ENCODE assay signal across 8 cellular contexts in the genomic region with DNA sequence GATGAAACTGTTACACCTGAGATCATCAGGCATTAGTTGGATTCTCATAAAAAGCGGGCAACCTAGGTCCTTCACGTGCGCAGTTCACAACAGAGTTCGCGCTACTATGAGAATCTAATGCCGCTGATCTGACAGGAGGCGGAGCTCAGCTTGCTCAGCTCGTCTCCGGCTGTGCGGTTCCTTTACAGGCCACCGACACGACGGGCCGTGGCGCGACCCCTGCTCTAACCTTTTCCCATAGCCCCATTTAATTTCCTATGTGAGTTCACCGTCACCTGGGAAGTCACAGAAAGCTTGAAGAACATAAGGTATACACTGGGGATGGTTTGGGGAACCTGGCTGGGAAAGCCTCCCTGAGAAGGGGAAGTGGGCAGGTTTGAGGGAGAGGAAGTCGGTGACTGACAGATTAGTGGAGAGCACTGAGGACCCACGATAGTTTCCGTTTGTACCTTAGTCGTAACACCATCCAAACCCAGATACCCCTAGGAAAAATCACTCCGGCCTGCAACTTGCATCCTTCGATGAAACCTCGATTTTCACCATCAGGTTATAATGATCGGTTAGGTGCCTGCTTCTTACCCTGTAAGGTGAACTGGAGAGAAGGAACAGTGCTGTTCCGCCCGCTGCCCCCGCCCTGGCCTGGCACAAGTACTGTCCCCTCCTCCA. TPM values are rescaled to one million over a fixed set of nuclear protein-coding genes. Genes with fewer than 3 reads are reported as not detected.
DNase-seq lines count a peak whose midpoint lies in the region; ATAC-seq, FAIRE-seq and TF ChIP-seq lines count a peak whose summit lies in the region.

No MANE protein-coding gene starts in this region.

- no peak for TF ChIP-seq CTCF in WI38 (IDR thresholded peaks at IDR 0.05; ENCODE audit: low read depth, low read length)

- H3K23ac ChIP-seq in mesendoderm (ENCODE audit: low read length) = no peak overlapping the region

- H3K4me3 ChIP-seq in WI38 (ENCODE audit: low read depth, low read length) = peak overlapping the region; percentile 67
- H3K4me3 ChIP-seq in mesendoderm (ENCODE audit: low read length) = no peak overlapping the region

- no peak overlapping the region for H4K5ac ChIP-seq in mesendoderm (ENCODE audit: low read length)

- ATAC-seq in GM18868 (IDR thresholded peaks at IDR 0.05; ENCODE audit: unreplicated experiment) (peak; percentile 15), HG03442 (IDR thresholded peaks at IDR 0.05; ENCODE audit: unreplicated experiment) (peak; percentile 17)
- peak; percentile 20 for ATAC-seq in stimulated activated naive CD8-positive, alpha-beta T cell treated with anti-CD3 and anti-CD28 coated beads, Interleukin-15, Interleukin-2, amounts not matched to agents 100 U/mL and 50 U/mL, for 24 hours

- H3K4ac ChIP-seq in mesendoderm (ENCODE audit: low read depth, low read length) = no peak overlapping the region

- H3K27me3 ChIP-seq in mesendoderm (ENCODE audit: insufficient read depth, low read length, poor library complexity) = no peaks in the 10 kb centered on the region

- no peak overlapping the region for H3K27ac ChIP-seq in mesendoderm (ENCODE audit: low read depth, low read length)

- WGBS in mesendoderm (ENCODE audit: extremely low coverage, insufficient coverage, low lambda C conversion rate) = no CpG with 5 or more reads among the region's 28 CpGs

- DNase-seq in cerebellar cortex (ENCODE audit: low spot score) (peak; percentile 45), mesendoderm (no peak), NCI-H1694 (lab: John Stamatoyannopoulos, UW) (no peak), HTR-8/SVneo (ENCODE audit: insufficient read length, low spot score) (no peak)
- DNase-seq in stimulated activated naive CD8-positive, alpha-beta T cell treated with anti-CD3 and anti-CD28 coated beads, Interleukin-15, Interleukin-2, amounts not matched to agents 100 U/mL and 50 U/mL, for 24 hours = peak; percentile 59

- peaks cover 2% of the 10 kb centered on the region for H3K79me1 ChIP-seq in mesendoderm (ENCODE audit: low read length)

- peaks cover 3% of the 10 kb centered on the region for H3K4me1 ChIP-seq in mesendoderm (ENCODE audit: control insufficient read depth, low read depth, low read length)

- H3K79me2 ChIP-seq in mesendoderm (ENCODE audit: control insufficient read depth, insufficient read depth, low read length) = no peaks in the 10 kb centered on the region

- no peak overlapping the region for H4K8ac ChIP-seq in mesendoderm (ENCODE audit: low read depth, low read length)

- no peaks in the 10 kb centered on the region for H3K36me3 ChIP-seq in mesendoderm (ENCODE audit: control insufficient read depth, insufficient read depth, low read length)

- H3K18ac ChIP-seq in mesendoderm (ENCODE audit: low read length) = no peak overlapping the region

- no peak overlapping the region for H2AK5ac ChIP-seq in mesendoderm (ENCODE audit: low read length)

- H2BK15ac ChIP-seq in mesendoderm (replicated peaks; ENCODE audit: low read depth) = no peak overlapping the region

- peak overlapping the region; percentile 86 for H3K56ac ChIP-seq in mesendoderm (ENCODE audit: low read length)

- peak overlapping the region; percentile 47 for H3K4me2 ChIP-seq in mesendoderm (ENCODE audit: low read length)

- H3K9ac ChIP-seq in mesendoderm (ENCODE audit: low read length) = peak overlapping the region; percentile 89

- H2BK5ac ChIP-seq in mesendoderm (ENCODE audit: low read length) = no peak overlapping the region

- FAIRE-seq in HTR-8/SVneo (lab: Jason Lieb, UNC) = no peak

- H2BK120ac ChIP-seq in mesendoderm (ENCODE audit: low read depth, low read length) = no peak overlapping the region

RNA-seq across cellular contexts. Expression of a gene that starts 2.8 kb away (rescaled TPM):
- polyA plus RNA-seq in mesendoderm (2013, experiment 1 of 2) = 45.2 TPM
- 44.8 TPM for polyA plus RNA-seq in mesendoderm (2013, experiment 2 of 2)

RNA-seq across cellular contexts. Expression of a gene that starts 11.9 kb away (rescaled TPM):
- 0.10 TPM for polyA plus RNA-seq in mesendoderm (2013, experiment 1 of 2)
- 0.04 TPM for polyA plus RNA-seq in mesendoderm (2013, experiment 2 of 2)

RNA-seq across cellular contexts. Expression of a gene that starts 24.8 kb away (rescaled TPM):
- 90.2 TPM for polyA plus RNA-seq in mesendoderm (2013, experiment 1 of 2)
- polyA plus RNA-seq in mesendoderm (2013, experiment 2 of 2) = 93.0 TPM

RNA-seq across cellular contexts. Expression of a gene that starts 28.9 kb away (rescaled TPM):
- polyA plus RNA-seq in mesendoderm (2013, experiment 1 of 2) = 277 TPM
- 277 TPM for polyA plus RNA-seq in mesendoderm (2013, experiment 2 of 2)

RNA-seq across cellular contexts. Expression of a gene that starts 55.7 kb away (rescaled TPM):
- 34.1 TPM for polyA plus RNA-seq in mesendoderm (2013, experiment 1 of 2)
- polyA plus RNA-seq in mesendoderm (2013, experiment 2 of 2) = 34.4 TPM

Comparison
In these comparisons a context has a peak if more than half of its experiments do, and no peak if none do; other contexts are left out.
1. DNase-seq: peak in cerebellar cortex (single experiment) and stimulated activated naive CD8-positive, alpha-beta T cell treated with anti-CD3 and anti-CD28 coated beads, Interleukin-15, Interleukin-2, amounts not matched to agents 100 U/mL and 50 U/mL, for 24 hours (single experiment); none in mesendoderm (single experiment), NCI-H1694 (single experiment) and HTR-8/SVneo (single experiment).
2. Peak in every context shown above with its lines, with median percentiles within 50 percentile points of each other: ATAC-seq.